Comparison of ENCODE assay signal across 1 cellular context in genomic region chr12:23423097-23423687, GRCh38.
A peak's percentile ranks its signal among the peaks of the same experiment; 100 is the strongest.
TF ChIP-seq lines count a peak whose summit lies in the region.

No MANE protein-coding gene starts in this region.

TF ChIP-seq in K562, 482 proteins besides CTCF, POLR2A, EP300 and RAD21 (continued from another document and continues in another):
- TF ChIP-seq, protein P1, sequence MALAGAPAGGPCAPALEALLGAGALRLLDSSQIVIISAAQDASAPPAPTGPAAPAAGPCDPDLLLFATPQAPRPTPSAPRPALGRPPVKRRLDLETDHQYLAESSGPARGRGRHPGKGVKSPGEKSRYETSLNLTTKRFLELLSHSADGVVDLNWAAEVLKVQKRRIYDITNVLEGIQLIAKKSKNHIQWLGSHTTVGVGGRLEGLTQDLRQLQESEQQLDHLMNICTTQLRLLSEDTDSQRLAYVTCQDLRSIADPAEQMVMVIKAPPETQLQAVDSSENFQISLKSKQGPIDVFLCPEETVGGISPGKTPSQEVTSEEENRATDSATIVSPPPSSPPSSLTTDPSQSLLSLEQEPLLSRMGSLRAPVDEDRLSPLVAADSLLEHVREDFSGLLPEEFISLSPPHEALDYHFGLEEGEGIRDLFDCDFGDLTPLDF (CRISPR knock-in tag; IDR thresholded peaks at IDR 0.05) = no peak
- TF ChIP-seq LEF1 (IDR thresholded peaks at IDR 0.05) (peak; percentile 67), ZNF324 (CRISPR knock-in tag; IDR thresholded peaks at IDR 0.05) (no peak), CTCFL (IDR thresholded peaks at IDR 0.05; ENCODE audit: borderline replicate concordance, insufficient read depth, low read depth, low read length, poor library complexity, severe bottlenecking) (no peak), RFX1 (IDR thresholded peaks at IDR 0.05) (no peak), ZNF589 (CRISPR knock-in tag; IDR thresholded peaks at IDR 0.05; ENCODE audit: low read depth) (no peak), ADNP (tag; IDR thresholded peaks at IDR 0.05) (no peak), MAZ (CRISPR knock-in tag; conservative IDR thresholded peaks at IDR 0.05 in 1 of 2, IDR thresholded peaks at IDR 0.05 in 1 of 2) (no peak), ZNF75A (CRISPR knock-in tag; IDR thresholded peaks at IDR 0.05) (no peak), PKNOX1 (IDR thresholded peaks at IDR 0.05) (peak; percentile 31; the same call in 1 of the 2 replicates), ZNF23 (CRISPR knock-in tag; IDR thresholded peaks at IDR 0.05) (no peak), PHF8 (IDR thresholded peaks at IDR 0.05; ENCODE audit: borderline replicate concordance, low read length) (no peak), IFI16 (CRISPR knock-in tag; IDR thresholded peaks at IDR 0.05) (no peak), MEF2D (tag; conservative IDR thresholded peaks at IDR 0.05; ENCODE audit: low read depth) (no peak), NR1H2 (CRISPR knock-in tag; IDR thresholded peaks at IDR 0.05) (no peak), CLOCK (CRISPR knock-in tag; IDR thresholded peaks at IDR 0.05; ENCODE audit: borderline replicate concordance) (no peak), L3MBTL2 (IDR thresholded peaks at IDR 0.05) (0 out of 2 replicates have a peak, but pooled peaks have one; percentile 11), MYBL2 (IDR thresholded peaks at IDR 0.05; ENCODE audit: low read depth) (no peak), MYBL2 (CRISPR knock-in tag; IDR thresholded peaks at IDR 0.05; ENCODE audit: borderline replicate concordance) (no peak), RBM34 (IDR thresholded peaks at IDR 0.05; ENCODE audit: borderline replicate concordance, insufficient read depth, low read length) (no peak), ZNF274 (IDR thresholded peaks at IDR 0.05; ENCODE audit: borderline replicate concordance, low read depth, low read length) (no peak), SMARCC2 (IDR thresholded peaks at IDR 0.05; ENCODE audit: low read depth) (0 out of 2 replicates have a peak, but pooled peaks have one; percentile 32), E2F5 (CRISPR knock-in tag; IDR thresholded peaks at IDR 0.05) (no peak), ELF4 (CRISPR knock-in tag; IDR thresholded peaks at IDR 0.05) (no peak), ZNF699 (CRISPR knock-in tag; IDR thresholded peaks at IDR 0.05; ENCODE audit: insufficient replicate concordance) (no peak), MTA1 (IDR thresholded peaks at IDR 0.05; ENCODE audit: borderline replicate concordance) (peak; percentile 50; the same call in 1 of the 2 replicates), NCOA2 (IDR thresholded peaks at IDR 0.05; ENCODE audit: partially characterized antibody in 2 of 2) (no peak), ZC3H4 (CRISPR knock-in tag; IDR thresholded peaks at IDR 0.05; ENCODE audit: borderline replicate concordance) (no peak), ZNF146 (CRISPR knock-in tag; IDR thresholded peaks at IDR 0.05; ENCODE audit: unreplicated experiment) (no peak), ERF (CRISPR knock-in tag; IDR thresholded peaks at IDR 0.05) (no peak), ZNF644 (tag; IDR thresholded peaks at IDR 0.05; ENCODE audit: low read depth) (no peak; the same call in 1 of the 2 replicates), HDAC6 (IDR thresholded peaks at IDR 0.05; ENCODE audit: low read depth, low read length) (no peak), SP1 (CRISPR knock-in tag; IDR thresholded peaks at IDR 0.05) (no peak), TEAD2 (tag; IDR thresholded peaks at IDR 0.05) (no peak), NFE2L1 (tag; IDR thresholded peaks at IDR 0.05; ENCODE audit: borderline replicate concordance, low read depth) (no peak), RHOXF2B (CRISPR knock-in tag; conservative IDR thresholded peaks at IDR 0.05) (no peak), ZBTB1 (CRISPR knock-in tag; IDR thresholded peaks at IDR 0.05; ENCODE audit: borderline replicate concordance, low read depth) (no peak), LCOR (CRISPR knock-in tag; IDR thresholded peaks at IDR 0.05) (no peak), FOXJ3 (CRISPR knock-in tag; IDR thresholded peaks at IDR 0.05) (no peak), SLC30A9 (CRISPR knock-in tag; IDR thresholded peaks at IDR 0.05) (no peak)
- TF ChIP-seq, protein P2, sequence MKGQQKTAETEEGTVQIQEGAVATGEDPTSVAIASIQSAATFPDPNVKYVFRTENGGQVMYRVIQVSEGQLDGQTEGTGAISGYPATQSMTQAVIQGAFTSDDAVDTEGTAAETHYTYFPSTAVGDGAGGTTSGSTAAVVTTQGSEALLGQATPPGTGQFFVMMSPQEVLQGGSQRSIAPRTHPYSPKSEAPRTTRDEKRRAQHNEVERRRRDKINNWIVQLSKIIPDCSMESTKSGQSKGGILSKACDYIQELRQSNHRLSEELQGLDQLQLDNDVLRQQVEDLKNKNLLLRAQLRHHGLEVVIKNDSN (CRISPR knock-in tag; IDR thresholded peaks at IDR 0.05) = no peak
- TF ChIP-seq, protein P3, sequence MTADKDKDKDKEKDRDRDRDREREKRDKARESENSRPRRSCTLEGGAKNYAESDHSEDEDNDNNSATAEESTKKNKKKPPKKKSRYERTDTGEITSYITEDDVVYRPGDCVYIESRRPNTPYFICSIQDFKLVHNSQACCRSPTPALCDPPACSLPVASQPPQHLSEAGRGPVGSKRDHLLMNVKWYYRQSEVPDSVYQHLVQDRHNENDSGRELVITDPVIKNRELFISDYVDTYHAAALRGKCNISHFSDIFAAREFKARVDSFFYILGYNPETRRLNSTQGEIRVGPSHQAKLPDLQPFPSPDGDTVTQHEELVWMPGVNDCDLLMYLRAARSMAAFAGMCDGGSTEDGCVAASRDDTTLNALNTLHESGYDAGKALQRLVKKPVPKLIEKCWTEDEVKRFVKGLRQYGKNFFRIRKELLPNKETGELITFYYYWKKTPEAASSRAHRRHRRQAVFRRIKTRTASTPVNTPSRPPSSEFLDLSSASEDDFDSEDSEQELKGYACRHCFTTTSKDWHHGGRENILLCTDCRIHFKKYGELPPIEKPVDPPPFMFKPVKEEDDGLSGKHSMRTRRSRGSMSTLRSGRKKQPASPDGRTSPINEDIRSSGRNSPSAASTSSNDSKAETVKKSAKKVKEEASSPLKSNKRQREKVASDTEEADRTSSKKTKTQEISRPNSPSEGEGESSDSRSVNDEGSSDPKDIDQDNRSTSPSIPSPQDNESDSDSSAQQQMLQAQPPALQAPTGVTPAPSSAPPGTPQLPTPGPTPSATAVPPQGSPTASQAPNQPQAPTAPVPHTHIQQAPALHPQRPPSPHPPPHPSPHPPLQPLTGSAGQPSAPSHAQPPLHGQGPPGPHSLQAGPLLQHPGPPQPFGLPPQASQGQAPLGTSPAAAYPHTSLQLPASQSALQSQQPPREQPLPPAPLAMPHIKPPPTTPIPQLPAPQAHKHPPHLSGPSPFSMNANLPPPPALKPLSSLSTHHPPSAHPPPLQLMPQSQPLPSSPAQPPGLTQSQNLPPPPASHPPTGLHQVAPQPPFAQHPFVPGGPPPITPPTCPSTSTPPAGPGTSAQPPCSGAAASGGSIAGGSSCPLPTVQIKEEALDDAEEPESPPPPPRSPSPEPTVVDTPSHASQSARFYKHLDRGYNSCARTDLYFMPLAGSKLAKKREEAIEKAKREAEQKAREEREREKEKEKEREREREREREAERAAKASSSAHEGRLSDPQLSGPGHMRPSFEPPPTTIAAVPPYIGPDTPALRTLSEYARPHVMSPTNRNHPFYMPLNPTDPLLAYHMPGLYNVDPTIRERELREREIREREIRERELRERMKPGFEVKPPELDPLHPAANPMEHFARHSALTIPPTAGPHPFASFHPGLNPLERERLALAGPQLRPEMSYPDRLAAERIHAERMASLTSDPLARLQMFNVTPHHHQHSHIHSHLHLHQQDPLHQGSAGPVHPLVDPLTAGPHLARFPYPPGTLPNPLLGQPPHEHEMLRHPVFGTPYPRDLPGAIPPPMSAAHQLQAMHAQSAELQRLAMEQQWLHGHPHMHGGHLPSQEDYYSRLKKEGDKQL (CRISPR knock-in tag; IDR thresholded peaks at IDR 0.05; ENCODE audit: borderline replicate concordance) = no peak
- TF ChIP-seq, protein P4, sequence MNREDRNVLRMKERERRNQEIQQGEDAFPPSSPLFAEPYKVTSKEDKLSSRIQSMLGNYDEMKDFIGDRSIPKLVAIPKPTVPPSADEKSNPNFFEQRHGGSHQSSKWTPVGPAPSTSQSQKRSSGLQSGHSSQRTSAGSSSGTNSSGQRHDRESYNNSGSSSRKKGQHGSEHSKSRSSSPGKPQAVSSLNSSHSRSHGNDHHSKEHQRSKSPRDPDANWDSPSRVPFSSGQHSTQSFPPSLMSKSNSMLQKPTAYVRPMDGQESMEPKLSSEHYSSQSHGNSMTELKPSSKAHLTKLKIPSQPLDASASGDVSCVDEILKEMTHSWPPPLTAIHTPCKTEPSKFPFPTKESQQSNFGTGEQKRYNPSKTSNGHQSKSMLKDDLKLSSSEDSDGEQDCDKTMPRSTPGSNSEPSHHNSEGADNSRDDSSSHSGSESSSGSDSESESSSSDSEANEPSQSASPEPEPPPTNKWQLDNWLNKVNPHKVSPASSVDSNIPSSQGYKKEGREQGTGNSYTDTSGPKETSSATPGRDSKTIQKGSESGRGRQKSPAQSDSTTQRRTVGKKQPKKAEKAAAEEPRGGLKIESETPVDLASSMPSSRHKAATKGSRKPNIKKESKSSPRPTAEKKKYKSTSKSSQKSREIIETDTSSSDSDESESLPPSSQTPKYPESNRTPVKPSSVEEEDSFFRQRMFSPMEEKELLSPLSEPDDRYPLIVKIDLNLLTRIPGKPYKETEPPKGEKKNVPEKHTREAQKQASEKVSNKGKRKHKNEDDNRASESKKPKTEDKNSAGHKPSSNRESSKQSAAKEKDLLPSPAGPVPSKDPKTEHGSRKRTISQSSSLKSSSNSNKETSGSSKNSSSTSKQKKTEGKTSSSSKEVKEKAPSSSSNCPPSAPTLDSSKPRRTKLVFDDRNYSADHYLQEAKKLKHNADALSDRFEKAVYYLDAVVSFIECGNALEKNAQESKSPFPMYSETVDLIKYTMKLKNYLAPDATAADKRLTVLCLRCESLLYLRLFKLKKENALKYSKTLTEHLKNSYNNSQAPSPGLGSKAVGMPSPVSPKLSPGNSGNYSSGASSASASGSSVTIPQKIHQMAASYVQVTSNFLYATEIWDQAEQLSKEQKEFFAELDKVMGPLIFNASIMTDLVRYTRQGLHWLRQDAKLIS (CRISPR knock-in tag; IDR thresholded peaks at IDR 0.05) = no peak
- TF ChIP-seq, protein P5, sequence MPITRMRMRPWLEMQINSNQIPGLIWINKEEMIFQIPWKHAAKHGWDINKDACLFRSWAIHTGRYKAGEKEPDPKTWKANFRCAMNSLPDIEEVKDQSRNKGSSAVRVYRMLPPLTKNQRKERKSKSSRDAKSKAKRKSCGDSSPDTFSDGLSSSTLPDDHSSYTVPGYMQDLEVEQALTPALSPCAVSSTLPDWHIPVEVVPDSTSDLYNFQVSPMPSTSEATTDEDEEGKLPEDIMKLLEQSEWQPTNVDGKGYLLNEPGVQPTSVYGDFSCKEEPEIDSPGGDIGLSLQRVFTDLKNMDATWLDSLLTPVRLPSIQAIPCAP (CRISPR knock-in tag; IDR thresholded peaks at IDR 0.05; ENCODE audit: borderline replicate concordance) = no peak
- TF ChIP-seq, protein P6, sequence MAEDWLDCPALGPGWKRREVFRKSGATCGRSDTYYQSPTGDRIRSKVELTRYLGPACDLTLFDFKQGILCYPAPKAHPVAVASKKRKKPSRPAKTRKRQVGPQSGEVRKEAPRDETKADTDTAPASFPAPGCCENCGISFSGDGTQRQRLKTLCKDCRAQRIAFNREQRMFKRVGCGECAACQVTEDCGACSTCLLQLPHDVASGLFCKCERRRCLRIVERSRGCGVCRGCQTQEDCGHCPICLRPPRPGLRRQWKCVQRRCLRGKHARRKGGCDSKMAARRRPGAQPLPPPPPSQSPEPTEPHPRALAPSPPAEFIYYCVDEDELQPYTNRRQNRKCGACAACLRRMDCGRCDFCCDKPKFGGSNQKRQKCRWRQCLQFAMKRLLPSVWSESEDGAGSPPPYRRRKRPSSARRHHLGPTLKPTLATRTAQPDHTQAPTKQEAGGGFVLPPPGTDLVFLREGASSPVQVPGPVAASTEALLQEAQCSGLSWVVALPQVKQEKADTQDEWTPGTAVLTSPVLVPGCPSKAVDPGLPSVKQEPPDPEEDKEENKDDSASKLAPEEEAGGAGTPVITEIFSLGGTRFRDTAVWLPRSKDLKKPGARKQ (CRISPR knock-in tag; IDR thresholded peaks at IDR 0.05) = no peak
